In genomic region chr16:22373662-22374310, GRCh38 we compare ENCODE assay signal across 8 cellular contexts. TPM values are rescaled to one million over a fixed set of nuclear protein-coding genes. Genes with fewer than 3 reads are reported as not detected.
A peak's percentile ranks its signal among the peaks of the same experiment; 100 is the strongest.
DNase-seq lines count a peak whose midpoint lies in the region; ATAC-seq and TF ChIP-seq lines count a peak whose summit lies in the region.

No MANE protein-coding gene starts in this region.

- no peak for TF ChIP-seq CTCF in BE2C (IDR thresholded peaks at IDR 0.05; ENCODE audit: low read depth, low read length)
- TF ChIP-seq CTCF in choroid plexus epithelial cell (conservative IDR thresholded peaks at IDR 0.05; ENCODE audit: low read depth, low read length), result no peak
- no peak for TF ChIP-seq CTCF in lower leg skin (IDR thresholded peaks at IDR 0.05)

- H3K27me3 Mint-ChIP-seq in stimulated activated naive B cell treated with anti-CD40 and anti-IgM and Interleukin-4, amounts not matched to agents 10 μg/mL and 1 μg/mL and 100 μg/mL, for 72 hours, result peaks cover 5 to 6% of the 10 kb centered on the region in 2 donors

- ATAC-seq in GM19397 (IDR thresholded peaks at IDR 0.05; ENCODE audit: unreplicated experiment) (peak; percentile 15), HG03469 (IDR thresholded peaks at IDR 0.05; ENCODE audit: unreplicated experiment) (peak; percentile 7)
- peak; percentile 17 to 28 for ATAC-seq in stimulated activated naive B cell treated with anti-CD40 and anti-IgM and Interleukin-4, amounts not matched to agents 10 μg/mL and 1 μg/mL and 100 μg/mL, for 72 hours (replicated peaks)

- peak overlapping the region; percentile 94 to 98 for H3K4me3 Mint-ChIP-seq in stimulated activated naive B cell treated with anti-CD40 and anti-IgM and Interleukin-4, amounts not matched to agents 10 μg/mL and 1 μg/mL and 100 μg/mL, for 72 hours

- H3K27me3 ChIP-seq in BE2C, result no peaks in the 10 kb centered on the region

- H3K9me3 Mint-ChIP-seq in stimulated activated naive B cell treated with anti-CD40 and anti-IgM and Interleukin-4, amounts not matched to agents 10 μg/mL and 1 μg/mL and 100 μg/mL, for 72 hours, result no peaks in the 10 kb centered on the region

- WGBS in lower leg skin, 2 donors, result 0 to 1% methylated on average over 27 to 43 of the region's 51 CpGs

- H3K9me3 ChIP-seq in BE2C, result no peaks in the 10 kb centered on the region

- intact Hi-C loops in lower leg skin (cut with DNase I; ENCODE audit: low total_unique reads), result loop anchor here (10.0 kb wide), 1 partner anchor 49 kb away; no protein-coding TSS in a partner anchor

- H3K4me1 ChIP-seq in BE2C, result no peaks in the 10 kb centered on the region

- no peak for TF ChIP-seq POLR2A in lower leg skin (IDR thresholded peaks at IDR 0.05)

- no peaks in the 10 kb centered on the region for H3K36me3 ChIP-seq in BE2C

- peak overlapping the region; percentile 83 for H3K27ac Mint-ChIP-seq in stimulated activated naive B cell treated with anti-CD40 and anti-IgM and Interleukin-4, amounts not matched to agents 10 μg/mL and 1 μg/mL and 100 μg/mL, for 72 hours

- DNase-seq in BE2C, result peak; percentile 43
- DNase-seq in UCSD-AML1 (lab: John Stamatoyannopoulos, UW; ENCODE audit: unreplicated experiment), result peak; percentile 26
- DNase-seq in choroid plexus epithelial cell (ENCODE audit: low read depth), result no peak
- peak in 1 of 2 donors; percentile 88 for DNase-seq in lower leg skin (ENCODE audit: low spot score in 2 of 2)
- DNase-seq in stimulated activated naive B cell treated with anti-CD40 and anti-IgM and Interleukin-4, amounts not matched to agents 10 μg/mL and 1 μg/mL and 100 μg/mL, for 72 hours, result peak; percentile 6
- DNase-seq in COLO829 (ENCODE audit: low spot score), result no peak

- peaks cover 0 to 6% of the 10 kb centered on the region in 2 donors for H3K36me3 Mint-ChIP-seq in stimulated activated naive B cell treated with anti-CD40 and anti-IgM and Interleukin-4, amounts not matched to agents 10 μg/mL and 1 μg/mL and 100 μg/mL, for 72 hours

- H3K4me1 Mint-ChIP-seq in stimulated activated naive B cell treated with anti-CD40 and anti-IgM and Interleukin-4, amounts not matched to agents 10 μg/mL and 1 μg/mL and 100 μg/mL, for 72 hours, result peaks cover 11 to 25% of the 10 kb centered on the region in 2 donors

- H3K4me3 ChIP-seq in BE2C (ENCODE audit: low read depth, low read length) (peak overlapping the region; percentile 91), choroid plexus epithelial cell (ENCODE audit: low read depth, low read length) (peak overlapping the region; percentile 82), lower leg skin (ENCODE audit: low read depth, poor library complexity, severe bottlenecking) (peak overlapping the region; percentile 85)

RNA-seq across cellular contexts. Expression of gene CDR2, which starts 0.6 kb away (rescaled TPM):
- 18.9 TPM for polyA plus RNA-seq in BE2C (2012; ENCODE audit: insufficient read depth, insufficient read length, low read depth)
- total RNA-seq in lower leg skin, result 10 to 100 TPM in 3 of 4 donors, 1 to 10 TPM in 1; 8.5 to 30.3 (median 16.2) TPM

Comparison
In these comparisons a context has a peak if more than half of its experiments do, and no peak if none do; other contexts are left out.
1. DNase-seq: peak in BE2C (single experiment), UCSD-AML1 (single experiment) and stimulated activated naive B cell treated with anti-CD40 and anti-IgM and Interleukin-4, amounts not matched to agents 10 μg/mL and 1 μg/mL and 100 μg/mL, for 72 hours (single experiment); none in choroid plexus epithelial cell (single experiment) and COLO829 (single experiment).
2. Peak in every context shown above with its lines, with median percentiles within 50 percentile points of each other: H3K4me3 ChIP-seq and ATAC-seq.